8 cellular contexts compared by ENCODE assay signal in the genomic region with DNA sequence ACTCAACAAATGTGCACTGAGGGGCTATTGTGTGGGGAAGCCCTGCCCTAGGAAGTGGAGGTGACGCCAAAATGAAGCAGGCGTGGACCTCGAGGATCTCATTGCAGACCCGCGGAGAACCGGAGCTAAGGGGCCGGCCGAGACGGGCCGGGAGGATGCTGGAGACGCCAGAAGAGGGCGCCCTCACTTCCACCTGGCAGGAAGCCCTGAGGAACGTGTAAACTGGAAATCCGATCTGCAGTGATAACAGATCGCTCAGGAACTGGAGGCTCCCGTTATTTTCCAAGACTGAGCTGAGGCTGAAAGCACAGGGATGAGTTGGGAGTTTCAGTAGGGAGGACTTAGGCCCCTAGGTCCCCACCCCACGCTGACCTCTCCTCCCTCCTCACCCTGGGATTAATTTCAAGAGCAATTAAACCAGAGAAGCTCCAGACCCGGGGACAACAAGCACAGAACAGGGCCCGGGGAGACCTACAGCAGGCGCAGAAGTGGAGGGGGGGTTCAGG. TPM values are rescaled to one million over a fixed set of nuclear protein-coding genes. Genes with fewer than 3 reads are reported as not detected.
DNase-seq lines count a peak whose midpoint lies in the region; ATAC-seq and TF ChIP-seq lines count a peak whose summit lies in the region.

No MANE protein-coding gene starts in this region.

- H4K20me1 ChIP-seq in MM.1S (ENCODE audit: insufficient read depth, low read length) (no peaks in the 10 kb centered on the region), SU-DHL-6 (ENCODE audit: low read depth, low read length) (no peaks in the 10 kb centered on the region)

- no peaks in the 10 kb centered on the region for H3K9me3 Mint-ChIP-seq in activated naive CD8-positive, alpha-beta T cell treated with anti-CD3 and anti-CD28 coated beads, Interleukin-2, amount 10 ng/mL, durations not matched to agents 7 days and 5 days

- H3K27me3 Mint-ChIP-seq in activated naive CD8-positive, alpha-beta T cell treated with anti-CD3 and anti-CD28 coated beads, Interleukin-2, amount 10 ng/mL, durations not matched to agents 7 days and 5 days = peaks cover 19% of the 10 kb centered on the region

- H2AFZ ChIP-seq in MM.1S (ENCODE audit: low read length) = peak overlapping the region; percentile 52; the same call in 1 of the 2 replicates
- H2AFZ ChIP-seq in SU-DHL-6 (ENCODE audit: low read depth, low read length, severe bottlenecking) = no peak overlapping the region

- intact Hi-C loops in left ventricle myocardium superior (cut with micrococcal nuclease) = no loop called here

- H3K9me3 ChIP-seq in MM.1S (replicated peaks; ENCODE audit: insufficient read depth, low read length) (no peaks in the 10 kb centered on the region), SU-DHL-6 (ENCODE audit: insufficient read depth, low read length) (no peaks in the 10 kb centered on the region)

- H3K79me2 ChIP-seq in MM.1S (ENCODE audit: low read length) (no peaks in the 10 kb centered on the region), SU-DHL-6 (ENCODE audit: insufficient read depth, low read length) (no peaks in the 10 kb centered on the region)

- peaks cover 8% of the 10 kb centered on the region for H3K4me1 Mint-ChIP-seq in activated naive CD8-positive, alpha-beta T cell treated with anti-CD3 and anti-CD28 coated beads, Interleukin-2, amount 10 ng/mL, durations not matched to agents 7 days and 5 days

- H3F3A ChIP-seq in MM.1S (ENCODE audit: insufficient read depth, low read length) (no peaks in the 10 kb centered on the region), SU-DHL-6 (ENCODE audit: insufficient read depth) (no peaks in the 10 kb centered on the region)

- H3K4me3 ChIP-seq in MM.1S (ENCODE audit: low read length) = 0 out of 2 replicates have a peak overlapping the region, but pooled peaks have one; percentile 19
- H3K4me3 ChIP-seq in SU-DHL-6 (ENCODE audit: insufficient read depth, low read length, poor library complexity, severe bottlenecking) = no peak overlapping the region

- H3K36me3 ChIP-seq in MM.1S (replicated peaks; ENCODE audit: insufficient read depth, low read length) (no peaks in the 10 kb centered on the region), SU-DHL-6 (ENCODE audit: low read length) (no peaks in the 10 kb centered on the region)

- POLR2A ChIA-PET in activated naive CD8-positive, alpha-beta T cell treated with anti-CD3 and anti-CD28 coated beads, Interleukin-2, amount 10 ng/mL, durations not matched to agents 7 days and 5 days (lab: Charles Lee) = interaction anchor here (0.6 to 1.9 kb wide), 5 partner anchors 11 to 54 kb away, joined by 3 to 11 read pairs (median 3); no protein-coding TSS in a partner anchor

- no peaks in the 10 kb centered on the region for H3K36me3 Mint-ChIP-seq in activated naive CD8-positive, alpha-beta T cell treated with anti-CD3 and anti-CD28 coated beads, Interleukin-2, amount 10 ng/mL, durations not matched to agents 7 days and 5 days

- H3K27me3 ChIP-seq in MM.1S (replicated peaks; ENCODE audit: insufficient read depth, low read length) (peaks cover 6% of the 10 kb centered on the region; the same call in 1 of the 2 replicates), SU-DHL-6 (ENCODE audit: low read length) (no peaks in the 10 kb centered on the region)

- no peaks in the 10 kb centered on the region for H3K4me1 ChIP-seq in MM.1S (ENCODE audit: low read length)

- in situ Hi-C loops in G401 (cut with HindIII; ENCODE audit: low sequenced_read_pairs) = no loop called here

- H3K27ac ChIP-seq in MM.1S (ENCODE audit: low read length) (no peak overlapping the region), SU-DHL-6 (ENCODE audit: low read depth, low read length) (no peak overlapping the region)

- DNase-seq in G401 (ENCODE audit: low spot score) (peak; percentile 38), MM.1S (peak; percentile 68), left ventricle myocardium superior (peak; percentile 86), putamen (ENCODE audit: low spot score) (peak; percentile 34), ureter (ENCODE audit: low spot score) (peak; percentile 80)
- DNase-seq in activated naive CD8-positive, alpha-beta T cell treated with anti-CD3 and anti-CD28 coated beads, Interleukin-2, amount 10 ng/mL, durations not matched to agents 7 days and 5 days = peak; percentile 82

- H3K27ac Mint-ChIP-seq in activated naive CD8-positive, alpha-beta T cell treated with anti-CD3 and anti-CD28 coated beads, Interleukin-2, amount 10 ng/mL, durations not matched to agents 7 days and 5 days = no peak overlapping the region

- H3K4me2 ChIP-seq in MM.1S (ENCODE audit: low read depth, low read length) (peak overlapping the region; percentile 53), SU-DHL-6 (ENCODE audit: low read depth, low read length, poor library complexity, severe bottlenecking) (no peak overlapping the region)

- TF ChIP-seq CTCF in MM.1S (IDR thresholded peaks at IDR 0.05; ENCODE audit: low read length) (peak; percentile 82), SU-DHL-6 (IDR thresholded peaks at IDR 0.05; ENCODE audit: insufficient read depth, low read length, poor library complexity, severe bottlenecking) (peak; percentile 76)

- H3K9me2 ChIP-seq in MM.1S (replicated peaks; ENCODE audit: insufficient read depth, low read length) = no peaks in the 10 kb centered on the region
- no peaks in the 10 kb centered on the region for H3K9me2 ChIP-seq in SU-DHL-6 (replicated peaks; ENCODE audit: insufficient read depth, low read length)

- H3K4me3 Mint-ChIP-seq in activated naive CD8-positive, alpha-beta T cell treated with anti-CD3 and anti-CD28 coated beads, Interleukin-2, amount 10 ng/mL, durations not matched to agents 7 days and 5 days = peak overlapping the region; percentile 62

- peak; percentile 94 for ATAC-seq in activated naive CD8-positive, alpha-beta T cell treated with anti-CD3 and anti-CD28 coated beads, Interleukin-2, amount 10 ng/mL, durations not matched to agents 7 days and 5 days (ENCODE audit: low read depth)
- ATAC-seq in left ventricle myocardium superior (peak; percentile 87), HG03039 (IDR thresholded peaks at IDR 0.05; ENCODE audit: unreplicated experiment) (no peak)

- no peak overlapping the region for H3K9ac ChIP-seq in MM.1S (ENCODE audit: low read length)
- H3K9ac ChIP-seq in SU-DHL-6 (ENCODE audit: low read length) = no peak overlapping the region

RNA-seq across cellular contexts. Expression of a gene that starts 7.6 kb away (rescaled TPM):
- 0.17 and 0.25 TPM in 2 replicates for total RNA-seq in G401 (2014; rRNA removed; shearing (Covaris generic))
- under 1 TPM; 0.19 to 0.45 TPM for total RNA-seq in activated naive CD8-positive, alpha-beta T cell treated with anti-CD3 and anti-CD28 coated beads, Interleukin-2, amount 10 ng/mL, durations not matched to agents 7 days and 5 days
- total RNA-seq in left ventricle myocardium superior = 59.5 TPM
- 197 TPM for total RNA-seq in ureter

Comparison
In these comparisons a context has a peak if more than half of its experiments do, and no peak if none do; other contexts are left out.
1. DNase-seq: peak in every context shown above with its lines; median percentile 86 in left ventricle myocardium superior; 82 in activated naive CD8-positive, alpha-beta T cell treated with anti-CD3 and anti-CD28 coated beads, Interleukin-2, amount 10 ng/mL, durations not matched to agents 7 days and 5 days; 80 in ureter; 68 in MM.1S; 38 in G401; 34 in putamen.
2. RNA of a gene that starts 7.6 kb away (total RNA-seq): 197 TPM in ureter (single experiment) and 59.5 TPM in left ventricle myocardium superior (single experiment); 0.19 to 0.45 TPM in activated naive CD8-positive, alpha-beta T cell treated with anti-CD3 and anti-CD28 coated beads, Interleukin-2, amount 10 ng/mL, durations not matched to agents 7 days and 5 days and 0.17 to 0.25 TPM in G401; every median in the first group is over 10 times any median in the second.